ENCODE assay signal across 1 cellular context in the genomic region with DNA sequence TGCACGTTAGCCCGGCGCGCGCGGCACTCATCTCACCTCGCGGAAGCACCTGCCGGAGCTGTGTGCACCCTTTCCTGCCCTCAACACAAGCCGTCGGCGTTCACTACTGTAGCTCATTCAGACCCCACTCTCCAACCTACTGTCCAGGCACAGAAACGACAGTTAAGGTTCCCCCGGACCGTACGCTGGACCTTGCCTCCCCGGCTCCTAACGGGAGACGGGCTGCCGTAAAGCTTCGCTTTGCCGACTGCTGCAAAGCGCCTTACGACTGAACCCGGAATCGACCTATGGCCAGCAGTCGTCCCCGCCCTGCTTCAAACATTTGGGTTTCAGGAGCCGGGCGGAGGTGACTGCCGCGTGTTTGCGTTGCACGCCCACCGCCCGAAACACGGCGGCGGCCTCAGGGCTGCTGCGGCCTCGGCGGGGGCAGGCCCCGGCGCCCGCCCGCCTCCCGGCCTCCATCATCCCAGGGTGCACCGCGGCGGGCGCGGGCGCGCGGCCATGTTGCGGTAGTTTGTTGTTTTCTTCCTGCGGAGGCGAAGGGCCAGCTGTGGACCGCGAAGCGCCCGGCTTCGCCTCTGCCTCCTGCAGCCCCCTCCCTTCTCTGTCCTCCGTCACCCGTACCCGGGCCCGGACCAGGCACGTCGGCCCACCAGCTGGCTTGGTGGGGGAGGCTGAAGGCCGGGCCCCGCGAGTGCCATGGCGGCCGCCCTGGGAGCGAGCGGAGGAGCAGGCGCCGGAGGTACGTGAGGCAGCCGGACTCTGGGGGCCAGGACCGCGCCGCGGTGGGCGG.
TF ChIP-seq lines count a peak whose summit lies in the region.

A gene with protein sequence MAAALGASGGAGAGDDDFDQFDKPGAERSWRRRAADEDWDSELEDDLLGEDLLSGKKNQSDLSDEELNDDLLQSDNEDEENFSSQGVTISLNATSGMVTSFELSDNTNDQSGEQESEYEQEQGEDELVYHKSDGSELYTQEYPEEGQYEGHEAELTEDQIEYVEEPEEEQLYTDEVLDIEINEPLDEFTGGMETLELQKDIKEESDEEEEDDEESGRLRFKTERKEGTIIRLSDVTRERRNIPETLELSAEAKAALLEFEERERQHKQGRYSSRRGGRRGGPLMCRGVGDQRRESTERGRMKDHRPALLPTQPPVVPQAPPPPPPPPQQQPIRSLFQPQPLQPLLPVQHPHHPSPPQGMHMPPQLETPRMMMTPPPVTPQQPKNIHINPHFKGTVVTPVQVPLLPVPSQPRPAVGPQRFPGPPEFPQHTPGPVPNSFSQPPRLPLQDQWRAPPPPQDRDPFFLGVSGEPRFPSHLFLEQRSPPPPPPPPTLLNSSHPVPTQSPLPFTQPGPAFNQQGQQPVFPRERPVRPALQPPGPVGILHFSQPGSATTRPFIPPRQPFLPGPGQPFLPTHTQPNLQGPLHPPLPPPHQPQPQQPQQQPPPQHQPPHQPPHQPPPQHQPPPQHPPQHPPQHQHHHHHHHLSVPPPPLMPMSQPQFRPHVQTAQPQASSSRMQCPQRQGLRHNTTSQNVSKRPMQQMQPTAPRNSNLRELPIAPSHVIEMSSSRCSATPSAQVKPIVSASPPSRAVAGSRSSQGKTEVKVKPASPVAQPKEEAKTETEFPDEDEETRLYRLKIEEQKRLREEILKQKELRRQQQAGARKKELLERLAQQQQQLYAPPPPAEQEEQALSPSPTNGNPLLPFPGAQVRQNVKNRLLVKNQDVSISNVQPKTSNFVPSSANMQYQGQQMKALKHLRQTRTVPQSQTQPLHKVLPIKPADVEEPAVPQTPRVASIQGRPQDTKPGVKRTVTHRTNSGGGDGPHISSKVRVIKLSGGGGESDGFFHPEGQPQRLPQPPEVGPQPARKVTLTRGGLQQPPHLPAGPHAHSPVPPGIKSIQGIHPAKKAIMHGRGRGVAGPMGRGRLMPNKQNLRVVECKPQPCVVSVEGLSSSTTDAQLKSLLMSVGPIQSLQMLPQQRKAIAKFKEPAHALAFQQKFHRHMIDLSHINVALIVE (plus strand): TSS at position 484 of the 793 bp plus-strand sequence. CDS start 216 bp downstream, at position 700.

TF ChIP-seq in HCT116, 20 proteins besides CTCF, POLR2A, EP300 and RAD21 (continued from another document):
- TF ChIP-seq ELF1 (IDR thresholded peaks at IDR 0.05; ENCODE audit: borderline replicate concordance, low read depth) (peak; percentile 62), YY1 (IDR thresholded peaks at IDR 0.05; ENCODE audit: extremely low read depth, insufficient replicate concordance, low read depth, low read length) (peak; percentile 91), EGR1 (IDR thresholded peaks at IDR 0.05; ENCODE audit: low read depth) (peak; percentile 47; the same call in 1 of the 2 replicates), ZFX (IDR thresholded peaks at IDR 0.05) (peak; percentile 98), SIN3A (IDR thresholded peaks at IDR 0.05; ENCODE audit: low read depth) (peak; percentile 88)
- TF ChIP-seq, protein P1, sequence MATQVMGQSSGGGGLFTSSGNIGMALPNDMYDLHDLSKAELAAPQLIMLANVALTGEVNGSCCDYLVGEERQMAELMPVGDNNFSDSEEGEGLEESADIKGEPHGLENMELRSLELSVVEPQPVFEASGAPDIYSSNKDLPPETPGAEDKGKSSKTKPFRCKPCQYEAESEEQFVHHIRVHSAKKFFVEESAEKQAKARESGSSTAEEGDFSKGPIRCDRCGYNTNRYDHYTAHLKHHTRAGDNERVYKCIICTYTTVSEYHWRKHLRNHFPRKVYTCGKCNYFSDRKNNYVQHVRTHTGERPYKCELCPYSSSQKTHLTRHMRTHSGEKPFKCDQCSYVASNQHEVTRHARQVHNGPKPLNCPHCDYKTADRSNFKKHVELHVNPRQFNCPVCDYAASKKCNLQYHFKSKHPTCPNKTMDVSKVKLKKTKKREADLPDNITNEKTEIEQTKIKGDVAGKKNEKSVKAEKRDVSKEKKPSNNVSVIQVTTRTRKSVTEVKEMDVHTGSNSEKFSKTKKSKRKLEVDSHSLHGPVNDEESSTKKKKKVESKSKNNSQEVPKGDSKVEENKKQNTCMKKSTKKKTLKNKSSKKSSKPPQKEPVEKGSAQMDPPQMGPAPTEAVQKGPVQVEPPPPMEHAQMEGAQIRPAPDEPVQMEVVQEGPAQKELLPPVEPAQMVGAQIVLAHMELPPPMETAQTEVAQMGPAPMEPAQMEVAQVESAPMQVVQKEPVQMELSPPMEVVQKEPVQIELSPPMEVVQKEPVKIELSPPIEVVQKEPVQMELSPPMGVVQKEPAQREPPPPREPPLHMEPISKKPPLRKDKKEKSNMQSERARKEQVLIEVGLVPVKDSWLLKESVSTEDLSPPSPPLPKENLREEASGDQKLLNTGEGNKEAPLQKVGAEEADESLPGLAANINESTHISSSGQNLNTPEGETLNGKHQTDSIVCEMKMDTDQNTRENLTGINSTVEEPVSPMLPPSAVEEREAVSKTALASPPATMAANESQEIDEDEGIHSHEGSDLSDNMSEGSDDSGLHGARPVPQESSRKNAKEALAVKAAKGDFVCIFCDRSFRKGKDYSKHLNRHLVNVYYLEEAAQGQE (IDR thresholded peaks at IDR 0.05; ENCODE audit: low read depth) = no peak
